In genomic region chr1:181100924-181101323, GRCh38 we compare ENCODE assay signal across 14 cellular contexts. TPM values are rescaled to one million over a fixed set of nuclear protein-coding genes. Genes with fewer than 3 reads are reported as not detected.
A peak's percentile ranks its signal among the peaks of the same experiment; 100 is the strongest.
DNase-seq lines count a peak whose midpoint lies in the region; ATAC-seq, FAIRE-seq and TF ChIP-seq lines count a peak whose summit lies in the region.
"Had no signal": no experiment of that assay in that cellular context is flagged by ENCODE, and none has a peak within 500 bp of the region (broad histone marks: within the 10 kb centered on the region; RNA-seq: fewer than 3 reads in every experiment).

No MANE protein-coding gene starts in this region.

- no peaks in the 10 kb centered on the region for H3K27me3 ChIP-seq in IMR-90 (ENCODE audit: control insufficient read depth, insufficient read depth, low read length)
- no peaks in the 10 kb centered on the region for H3K27me3 ChIP-seq in GM12878 (replicated peaks in 1 of 2; ENCODE audit: control insufficient read depth in 2 of 2, insufficient read depth in 2 of 2, low read length in 1 of 2)
- H3K27me3 ChIP-seq: colonic mucosa had no signal

- no peaks in the 10 kb centered on the region for H3K36me3 Mint-ChIP-seq in nephron progenitor cell (ENCODE audit: low read depth)

- intact Hi-C loops in IMR-90 (cut with micrococcal nuclease) (no loop called here), GM12878 (cut with micrococcal nuclease; ENCODE audit: unreplicated experiment) (loop anchor here (1.0 kb wide), 1 partner anchor 33 kb away; no protein-coding TSS in a partner anchor)

- H2BK20ac ChIP-seq in IMR-90 (ENCODE audit: low read depth, low read length): peak overlapping the region; percentile 94

- no peak overlapping the region for H2AFZ ChIP-seq in IMR-90 (replicated peaks; ENCODE audit: low read length, poor library complexity)
- H2AFZ ChIP-seq in GM12878 (ENCODE audit: control insufficient read depth, low read depth, low read length): no peak overlapping the region
- H2AFZ ChIP-seq: parathyroid adenoma had no signal

- peak overlapping the region; percentile 29; the same call in 1 of the 2 replicates for H3K18ac ChIP-seq in IMR-90 (ENCODE audit: low read depth, low read length)

- dilution Hi-C loops in IMR-90 (cut with HindIII; ENCODE audit: low sequenced_read_pairs, unreplicated experiment): no loop called here

- peaks cover 2% of the 10 kb centered on the region; the same call in 1 of the 2 replicates for H4K20me1 ChIP-seq in IMR-90 (ENCODE audit: insufficient read depth, low read length)
- H4K20me1 ChIP-seq in GM12878 (ENCODE audit: control insufficient read depth, insufficient read depth): no peaks in the 10 kb centered on the region

- peak overlapping the region; percentile 63 for H2BK5ac ChIP-seq in IMR-90 (ENCODE audit: low read depth, low read length, poor library complexity, severe bottlenecking)

- peaks cover 21 to 62% of the 10 kb centered on the region in 2 experiments for H3K79me1 ChIP-seq in IMR-90 (ENCODE audit: low read depth in 1 of 2, low read length in 2 of 2)

- H3K9me1 ChIP-seq in IMR-90 (ENCODE audit: insufficient read depth, low read length): peaks cover 29% of the 10 kb centered on the region

- no peak for TF ChIP-seq EP300 in GM12878 (IDR thresholded peaks at IDR 0.05; ENCODE audit: borderline replicate concordance in 1 of 2, control insufficient read depth in 1 of 2, low read depth in 2 of 2, low read length in 2 of 2)

- in situ Hi-C loops in IMR-90 (cut with MboI; ENCODE audit: low sequenced_read_pairs): no loop called here
- in situ Hi-C loops in GM12878 (cut with MboI): no loop called here

- CTCF ChIA-PET in IMR-90 (lab: Yijun Ruan, JAX): interaction anchor here (0.6 kb wide), 1 partner anchor 290 kb away, joined by 3 read pairs; no protein-coding TSS in a partner anchor
- CTCF ChIA-PET in GM12878 (lab: Yijun Ruan, JAX): interaction anchor here (1.0 to 38.4 kb wide), 3 partner anchors 10 to 63 kb away, joined by 5 to 1067 read pairs (median 18); no protein-coding TSS in a partner anchor

- 100% methylated on average over 3 of the region's 4 CpGs; no CpG with 5 or more reads in 1 of the 2 experiments for WGBS in IMR-90 (ENCODE audit: extremely low coverage in 2 of 2, insufficient read length in 1 of 2), 2 experiments
- WGBS in GM12878 (ENCODE audit: insufficient coverage, insufficient replicate concordance, low lambda C conversion rate, missing lambda C conversion rate): 99% methylated on average over 4 of the region's 4 CpGs

- no peak for ATAC-seq in IMR-90 (ENCODE audit: low read depth)
- ATAC-seq in GM12878: no peak
- ATAC-seq: left lung, Right ventricle myocardium inferior had no signal

- BruUV-seq in IMR-90 (replicated peaks; lab: Mats Ljungman, UMichigan): no TSS peak
- no TSS peak for BruUV-seq in GM12878 (replicated peaks; lab: Mats Ljungman, UMichigan)

- H4K5ac ChIP-seq in IMR-90 (ENCODE audit: low read depth, low read length): 0 out of 2 replicates have a peak overlapping the region, but pooled peaks have one; percentile 4

- no peak for FAIRE-seq in GM12878 (lab: Jason Lieb, UNC)

- no peak overlapping the region for H3K9ac ChIP-seq in IMR-90 (ENCODE audit: low read depth, low read length)
- H3K9ac ChIP-seq in GM12878 (ENCODE audit: control insufficient read depth, insufficient read depth, low read length): no peak overlapping the region
- H3K9ac ChIP-seq: parathyroid adenoma had no signal

- H3K4me3 Mint-ChIP-seq in nephron progenitor cell: no peak overlapping the region

- TF ChIP-seq POLR2A in IMR-90 (IDR thresholded peaks at IDR 0.05; ENCODE audit: low read depth, low read length): no peak
- no peak for TF ChIP-seq POLR2A in GM12878 (IDR thresholded peaks at IDR 0.05; ENCODE audit: low read depth, low read length)

- H3K56ac ChIP-seq in IMR-90 (ENCODE audit: extremely low read depth, insufficient read depth, low read length): no peak overlapping the region

- DNase-seq in ELF-1 (ENCODE audit: low read depth, low spot score) (peak; percentile 48), IMR-90 (no peak), GM12878 (ENCODE audit: low read depth, low spot score) (no peak), nephron progenitor cell (no peak), medulla oblongata (ENCODE audit: extremely low spot score) (no peak), RKO (ENCODE audit: low spot score) (no peak)
- DNase-seq in activated effector memory CD4-positive, alpha-beta T cell treated with Interleukin-2 at 50 U/mL for 16 hours: no peak
- DNase-seq: colonic mucosa; foreskin melanocyte; left lung; NCI-H2227 treated with DMSO at 0.1 percent for 48 hours; stimulated activated naive CD4-positive, alpha-beta T cell had no signal

- H2BK120ac ChIP-seq in IMR-90 (ENCODE audit: low read depth, low read length): peak overlapping the region; percentile 91; the same call in 1 of the 2 replicates

- H3K79me2 ChIP-seq in GM12878 (ENCODE audit: control insufficient read depth, insufficient read depth, low read length): peaks cover 5% of the 10 kb centered on the region
- H3K79me2 ChIP-seq: parathyroid adenoma had no signal

- H3K4me2 ChIP-seq in IMR-90 (ENCODE audit: low read depth, low read length): no peak overlapping the region
- H3K4me2 ChIP-seq in GM12878 (ENCODE audit: control insufficient read depth, insufficient read depth): peak overlapping the region; percentile 95

- peak overlapping the region; percentile 29 for H3K14ac ChIP-seq in IMR-90 (replicated peaks; ENCODE audit: low read depth, low read length)

- no peaks in the 10 kb centered on the region for H3K36me3 ChIP-seq in IMR-90 (ENCODE audit: control insufficient read depth, insufficient read depth, low read length)
- H3K36me3 ChIP-seq in GM12878 (ENCODE audit: control insufficient read depth in 2 of 2, insufficient read depth in 2 of 2, low read length in 1 of 2): no peaks in the 10 kb centered on the region
- H3K36me3 ChIP-seq: colonic mucosa, left lung had no signal

- SMC1A ChIA-PET in GM12878 (lab: Charles Lee; ENCODE audit: uncharacterized antibody, unreplicated experiment): interaction anchor here (0.6 to 39.2 kb wide), 5 partner anchors 8 to 463 kb away, joined by 3 to 1399 read pairs (median 21); no protein-coding TSS in a partner anchor

- H3K27ac Mint-ChIP-seq in nephron progenitor cell: peak overlapping the region; percentile 85

- peak overlapping the region; percentile 37; the same call in 1 of the 2 replicates for H2AK5ac ChIP-seq in IMR-90 (ENCODE audit: low read depth, low read length)

- H3K9me3 ChIP-seq in IMR-90 (ENCODE audit: control insufficient read depth, insufficient read depth, low read length) (no peaks in the 10 kb centered on the region), GM12878 (replicated peaks; ENCODE audit: control insufficient read depth, insufficient read depth, low read length) (no peaks in the 10 kb centered on the region)
- H3K9me3 ChIP-seq: colonic mucosa, left lung had no signal

- POLR2A ChIA-PET in IMR-90 (lab: Charles Lee; ENCODE audit: unreplicated experiment) (no interaction called here), GM12878 (lab: Charles Lee) (interaction anchor here (1.0 to 16.3 kb wide), 6 partner anchors 12 to 191 kb away, joined by 3 to 256 read pairs (median 20); partner anchors contain the start of gene IER5)

- H3K27me3 Mint-ChIP-seq in nephron progenitor cell (ENCODE audit: low read depth, poor library complexity): peaks cover 2% of the 10 kb centered on the region

- no peak overlapping the region for H2AK9ac ChIP-seq in IMR-90 (replicated peaks; ENCODE audit: low read depth, low read length, poor library complexity)

- TF ChIP-seq RAD21 in IMR-90 (IDR thresholded peaks at IDR 0.05; ENCODE audit: low read length) (no peak), GM12878 (IDR thresholded peaks at IDR 0.05; ENCODE audit: insufficient read depth, low read depth, low read length) (no peak)

- RAD21 ChIA-PET in GM12878 (lab: Charles Lee; ENCODE audit: unreplicated experiment): interaction anchor here (0.6 to 26.9 kb wide), 6 partner anchors 10 to 61 kb away, joined by 3 to 966 read pairs (median 6); no protein-coding TSS in a partner anchor

- TF ChIP-seq CTCF in IMR-90 (conservative IDR thresholded peaks at IDR 0.05; ENCODE audit: low read depth, low read length) (no peak), GM12878 (IDR thresholded peaks at IDR 0.05 in 2 of 3, conservative IDR thresholded peaks at IDR 0.05 in 1 of 3; ENCODE audit: control insufficient read depth in 2 of 3, extremely low read depth in 1 of 3, insufficient read depth in 1 of 3, low read depth in 3 of 3, low read length in 3 of 3) (no peak), nephron progenitor cell (IDR thresholded peaks at IDR 0.05) (no peak)

- peak overlapping the region; percentile 49; the same call in 1 of the 2 replicates for H3K23ac ChIP-seq in IMR-90 (ENCODE audit: low read depth, low read length)

- peak overlapping the region; percentile 64 for H3K4ac ChIP-seq in IMR-90 (ENCODE audit: low read depth, low read length)

- peaks cover 46% of the 10 kb centered on the region for H3K4me1 ChIP-seq in IMR-90 (ENCODE audit: control insufficient read depth, insufficient read depth, low read length)
- H3K4me1 ChIP-seq in GM12878 (ENCODE audit: control insufficient read depth, insufficient read depth, low read length): peaks cover 83% of the 10 kb centered on the region

- H3K4me1 Mint-ChIP-seq in nephron progenitor cell: peaks cover 92% of the 10 kb centered on the region

- H4K8ac ChIP-seq in IMR-90 (ENCODE audit: low read depth in 2 of 2, low read length in 2 of 2): peak overlapping the region; percentile 20 to 87; a peak in 3 of 4 replicates

- H2BK15ac ChIP-seq in IMR-90 (ENCODE audit: low read depth, low read length): peak overlapping the region; percentile 88; the same call in 2 of the 3 replicates

- H4K91ac ChIP-seq in IMR-90 (ENCODE audit: insufficient read depth, low read depth, low read length): peak overlapping the region; percentile 43

- no peak overlapping the region for H3K4me3 ChIP-seq in IMR-90 (ENCODE audit: insufficient read depth, low read depth, low read length)
- H3K4me3 ChIP-seq in GM12878: no peak overlapping the region
- H3K4me3 ChIP-seq: colonic mucosa, left lung had no signal

- no peaks in the 10 kb centered on the region for H3K9me3 Mint-ChIP-seq in nephron progenitor cell

- H3K27ac ChIP-seq in IMR-90 (ENCODE audit: insufficient read depth, low read length): peak overlapping the region; percentile 5; the same call in 1 of the 2 replicates
- H3K27ac ChIP-seq in GM12878 (ENCODE audit: control insufficient read depth, insufficient read depth): peak overlapping the region; percentile 89
- H3K27ac ChIP-seq: colonic mucosa, parathyroid adenoma had no signal

RNA-seq across cellular contexts. Expression of gene IER5, which starts 12.4 kb away (rescaled TPM):
- total RNA-seq in IMR-90 (2012; rRNA removed) (15.8 and 29.4 TPM in 2 replicates), GM12878 (2014; rRNA removed) (65.4 and 69.4 TPM in 2 replicates), GM12878 (2014; rRNA removed; fragmentation: Illumina TruSeq; extraction: Trizol) (32.7 and 34.9 TPM in 2 replicates), GM12878 (2021) (73.9 and 75.2 TPM in 2 replicates)
- polyA plus RNA-seq in IMR-90 (2012; rRNA removed) (27.1 and 28.9 TPM in 2 replicates), GM12878 (2011; rRNA removed) (36.4 and 44.1 TPM in 2 replicates), GM12878 (2014; fragmentation: Illumina TruSeq; extraction: Trizol) (22.4 and 26.2 TPM in 2 replicates), GM12878 (2014; fragmentation: Nextera tagmentation; extraction: Ambion mirVana) (10 to 100 TPM in 1 of 2 experiments, 1 to 10 TPM in 1; 6.2 to 19.5 TPM), GM12878 (2014; rRNA removed) (52.3 and 62.0 TPM in 2 replicates), GM12878 (2016; fragmentation: Nextera tagmentation; extraction: Ambion mirVana) (10 to 100 TPM in 1 of 2 experiments, 1 to 10 TPM in 1; 4.3 to 11.7 TPM)
- polyA plus RNA-seq in IMR-90 (2012; cell fraction: cytosol; rRNA removed): 22.5 and 29.5 TPM in 2 replicates
- polyA plus RNA-seq in IMR-90 (2012; cell fraction: nucleus; rRNA removed; ENCODE audit: low replicate concordance): 32.6 and 44.5 TPM in 2 replicates
- 88.8 and 93.7 TPM in 2 replicates for total RNA-seq in GM12878 (2013; cell fraction: nucleolus; rRNA removed)
- polyA plus RNA-seq in GM12878 (2011; ENCODE audit: low read depth): 6.6 TPM
- polyA plus RNA-seq in GM12878 (2011; cell fraction: cytosol; rRNA removed): 32.3 and 38.9 TPM in 2 replicates
- 59.7 and 70.4 TPM in 2 replicates for polyA plus RNA-seq in GM12878 (2011; cell fraction: nucleus; rRNA removed)
- polyA plus RNA-seq in GM12878 (2012): 24.5 and 28.7 TPM in 2 replicates
- polyA minus RNA-seq in GM12878 (2011; rRNA and poly(A)+ RNA removed): 30.4 and 44.0 TPM in 2 replicates
- polyA minus RNA-seq in GM12878 (2011; cell fraction: cytosol; rRNA and poly(A)+ RNA removed): 24.5 TPM in 2 replicates
- 69.0 and 99.9 TPM in 2 replicates for polyA minus RNA-seq in GM12878 (2011; cell fraction: nucleus; rRNA and poly(A)+ RNA removed)
